ENCODE assay signal across 1 cellular context in genomic region chr6:169452117-169452868, GRCh38.
TF ChIP-seq lines count a peak whose summit lies in the region.

No MANE protein-coding gene starts in this region.

TF ChIP-seq in K562, 482 proteins besides CTCF, POLR2A, EP300 and RAD21 (continued from another document and continues in another):
- TF ChIP-seq ZNF354B (CRISPR knock-in tag; IDR thresholded peaks at IDR 0.05), result no peak
- TF ChIP-seq CHD1 (IDR thresholded peaks at IDR 0.05; ENCODE audit: low read length), result no peak
- no peak for TF ChIP-seq THAP12 (CRISPR knock-in tag; IDR thresholded peaks at IDR 0.05)
- TF ChIP-seq ZFP36 (IDR thresholded peaks at IDR 0.05; ENCODE audit: low read depth, low read length, partially characterized antibody), result no peak
- no peak for TF ChIP-seq PATZ1 (CRISPR knock-in tag; IDR thresholded peaks at IDR 0.05; ENCODE audit: borderline replicate concordance)
- no peak for TF ChIP-seq FOXJ2 (tag; IDR thresholded peaks at IDR 0.05)
- no peak for TF ChIP-seq HDAC3 (IDR thresholded peaks at IDR 0.05; ENCODE audit: borderline replicate concordance, partially characterized antibody)
- TF ChIP-seq ZBTB1 (CRISPR knock-in tag; IDR thresholded peaks at IDR 0.05; ENCODE audit: borderline replicate concordance, low read depth), result no peak
- peak; percentile 45 to 48 for TF ChIP-seq MAZ (CRISPR knock-in tag; conservative IDR thresholded peaks at IDR 0.05 in 1 of 2, IDR thresholded peaks at IDR 0.05 in 1 of 2)
- TF ChIP-seq ZNF717 (CRISPR knock-in tag; IDR thresholded peaks at IDR 0.05), result no peak
- TF ChIP-seq CCNT2 (IDR thresholded peaks at IDR 0.05; ENCODE audit: borderline replicate concordance, extremely low read depth, insufficient read length, low read depth, low read length), result no peak
- no peak for TF ChIP-seq FOXP4 (CRISPR knock-in tag; IDR thresholded peaks at IDR 0.05; ENCODE audit: borderline replicate concordance)
- TF ChIP-seq IRF1 (CRISPR knock-in tag; IDR thresholded peaks at IDR 0.05; ENCODE audit: borderline replicate concordance), result no peak
- no peak for TF ChIP-seq POLR3G (IDR thresholded peaks at IDR 0.05; ENCODE audit: extremely low read depth, insufficient read length, insufficient replicate concordance)
- no peak for TF ChIP-seq POLR3A (IDR thresholded peaks at IDR 0.05; ENCODE audit: borderline replicate concordance, extremely low read depth, insufficient read depth, insufficient read length)
- no peak; the same call in 1 of the 2 replicates for TF ChIP-seq NCOR1 (IDR thresholded peaks at IDR 0.05)
- TF ChIP-seq KLF16 (IDR thresholded peaks at IDR 0.05), result no peak
- no peak for TF ChIP-seq RFX1 (IDR thresholded peaks at IDR 0.05)
- no peak for TF ChIP-seq ZBTB5 (IDR thresholded peaks at IDR 0.05)
- TF ChIP-seq ZNF592 (IDR thresholded peaks at IDR 0.05), result peak; percentile 69
- TF ChIP-seq ZNF146 (CRISPR knock-in tag; IDR thresholded peaks at IDR 0.05; ENCODE audit: unreplicated experiment), result no peak
- TF ChIP-seq ZNF232 (CRISPR knock-in tag; IDR thresholded peaks at IDR 0.05), result no peak
- TF ChIP-seq IFI16 (CRISPR knock-in tag; IDR thresholded peaks at IDR 0.05), result no peak
- peak; percentile 36 for TF ChIP-seq HNRNPLL (IDR thresholded peaks at IDR 0.05; ENCODE audit: low read depth, low read length, poor library complexity, severe bottlenecking)
- TF ChIP-seq HEY1 (CRISPR knock-in tag; IDR thresholded peaks at IDR 0.05; ENCODE audit: borderline replicate concordance), result no peak
- TF ChIP-seq NR0B1 (IDR thresholded peaks at IDR 0.05; ENCODE audit: partially characterized antibody), result no peak
- TF ChIP-seq MAFG (tag; conservative IDR thresholded peaks at IDR 0.05), result peak; percentile 48
- TF ChIP-seq ETV5 (CRISPR knock-in tag; IDR thresholded peaks at IDR 0.05; ENCODE audit: low read depth), result no peak; the same call in 1 of the 2 replicates
- no peak for TF ChIP-seq ZBTB7A (IDR thresholded peaks at IDR 0.05; ENCODE audit: borderline replicate concordance, control insufficient read depth, low read depth, low read length)
- TF ChIP-seq TAF7 (tag; IDR thresholded peaks at IDR 0.05), result peak; percentile 55; the same call in 1 of the 2 replicates
- peak; percentile 36; the same call in 1 of the 2 replicates for TF ChIP-seq LCOR (CRISPR knock-in tag; IDR thresholded peaks at IDR 0.05)
- 0 out of 2 replicates have a peak, but pooled peaks have one; percentile 51 for TF ChIP-seq ERF (CRISPR knock-in tag; IDR thresholded peaks at IDR 0.05)
- TF ChIP-seq CTBP1 (IDR thresholded peaks at IDR 0.05; ENCODE audit: borderline replicate concordance), result peak; percentile 37; the same call in 1 of the 2 replicates
- TF ChIP-seq NELFE (IDR thresholded peaks at IDR 0.05; ENCODE audit: insufficient read depth, insufficient read length), result no peak
- no peak for TF ChIP-seq TGIF2 (CRISPR knock-in tag; IDR thresholded peaks at IDR 0.05)
- TF ChIP-seq TRIM25 (IDR thresholded peaks at IDR 0.05; ENCODE audit: borderline replicate concordance), result no peak
- TF ChIP-seq CBX3 (IDR thresholded peaks at IDR 0.05; ENCODE audit: borderline replicate concordance in 1 of 2, low read length in 2 of 2), result peak in 1 of 2 experiments; percentile 55; a peak in 2 of 3 replicates
- no peak for TF ChIP-seq KLF13 (tag; IDR thresholded peaks at IDR 0.05; ENCODE audit: borderline replicate concordance, low read depth)
- TF ChIP-seq RBM17 (IDR thresholded peaks at IDR 0.05; ENCODE audit: borderline replicate concordance, low read depth, low read length), result no peak
- TF ChIP-seq ZNF583 (CRISPR knock-in tag; IDR thresholded peaks at IDR 0.05), result no peak
- no peak for TF ChIP-seq RFX5 (IDR thresholded peaks at IDR 0.05; ENCODE audit: low read depth, low read length)
- TF ChIP-seq RBBP5 (IDR thresholded peaks at IDR 0.05; ENCODE audit: borderline replicate concordance, insufficient read depth, low read length, poor library complexity, severe bottlenecking), result peak; percentile 59
- TF ChIP-seq TEAD4 (IDR thresholded peaks at IDR 0.05; ENCODE audit: low read length), result peak; percentile 49; the same call in 1 of the 2 replicates
- no peak for TF ChIP-seq TEAD4 (CRISPR knock-in tag; IDR thresholded peaks at IDR 0.05; ENCODE audit: borderline replicate concordance)
- TF ChIP-seq NUFIP1 (IDR thresholded peaks at IDR 0.05; ENCODE audit: partially characterized antibody), result no peak
- TF ChIP-seq CTCFL (IDR thresholded peaks at IDR 0.05; ENCODE audit: borderline replicate concordance, insufficient read depth, low read depth, low read length, poor library complexity, severe bottlenecking), result no peak
